Comparison of ENCODE assay signal across 14 cellular contexts in the genomic region with DNA sequence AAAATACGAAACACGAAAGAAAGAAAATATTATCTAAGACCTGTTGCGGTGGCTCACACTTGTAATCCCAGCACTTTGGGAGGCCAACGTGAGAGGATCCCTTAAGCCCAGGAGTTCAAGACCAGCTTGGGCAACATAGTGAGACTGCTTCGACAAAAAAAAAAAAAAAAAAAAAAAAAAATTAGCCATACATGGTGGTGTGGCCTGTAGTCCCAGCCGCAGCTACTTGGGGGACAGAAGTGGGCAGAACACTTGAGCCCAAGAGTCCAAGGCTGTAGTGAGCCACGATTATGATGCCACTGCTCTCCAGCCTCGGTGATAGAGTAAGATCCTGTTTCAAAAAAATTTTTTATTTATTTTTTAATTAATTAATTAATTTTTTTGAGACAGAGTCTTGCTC. TPM values are rescaled to one million over a fixed set of nuclear protein-coding genes. Genes with fewer than 3 reads are reported as not detected.
DNase-seq lines count a peak whose midpoint lies in the region; ATAC-seq, FAIRE-seq and TF ChIP-seq lines count a peak whose summit lies in the region.
"Had no signal": no experiment of that assay in that cellular context is flagged by ENCODE, and none has a peak within 500 bp of the region (broad histone marks: within the 10 kb centered on the region; RNA-seq: fewer than 3 reads in every experiment).

No MANE protein-coding gene starts in this region.

- H3K27me3 ChIP-seq in OCI-LY1 (ENCODE audit: insufficient read depth, low read length) (no peaks in the 10 kb centered on the region), K562 (ENCODE audit: control insufficient read depth in 2 of 2, insufficient read depth in 2 of 2, low read length in 2 of 2) (no peaks in the 10 kb centered on the region)
- H3K27me3 ChIP-seq: cardiac muscle cell, tibial artery had no signal

- peaks cover 3% of the 10 kb centered on the region for H3K27me3 Mint-ChIP-seq in activated naive CD4-positive, alpha-beta T cell treated with anti-CD3 and anti-CD28 coated beads for 36 hours (ENCODE audit: low read depth)

- FAIRE-seq in K562 (lab: Jason Lieb, UNC) = no peak
- FAIRE-seq: endothelial cell of umbilical vein had no signal

- peaks cover 20% of the 10 kb centered on the region for H3K36me3 ChIP-seq in OCI-LY1 (ENCODE audit: insufficient read depth, low read length)
- H3K36me3 ChIP-seq in K562 (ENCODE audit: control insufficient read depth, insufficient read depth, low read length) = peaks cover 29% of the 10 kb centered on the region

- H3K4me2 ChIP-seq in OCI-LY1 (ENCODE audit: low read length) (no peak overlapping the region), K562 (ENCODE audit: insufficient read depth, low read length) (no peak overlapping the region)

- peaks cover 8% of the 10 kb centered on the region; the same call in 1 of the 2 replicates for H3K79me2 ChIP-seq in OCI-LY1 (ENCODE audit: insufficient read depth, low read length)
- H3K79me2 ChIP-seq in K562 (ENCODE audit: control insufficient read depth, insufficient read depth, low read length) = peaks cover 36% of the 10 kb centered on the region

- H3K9me3 Mint-ChIP-seq in activated naive CD4-positive, alpha-beta T cell treated with anti-CD3 and anti-CD28 coated beads for 36 hours = no peaks in the 10 kb centered on the region
- H3K9me3 Mint-ChIP-seq in stimulated activated effector memory CD8-positive, alpha-beta T cell treated with anti-CD3 and anti-CD28 coated beads, Interleukin-12 subunit alpha, Interleukin-12 subunit beta, amount 100 ng/mL, for 72 hours = no peaks in the 10 kb centered on the region

- 84% methylated on average over 7 of the region's 8 CpGs for WGBS in K562 (ENCODE audit: insufficient coverage, low coverage, missing lambda C conversion rate)

- POLR2A ChIA-PET in K562 (lab: Yijun Ruan, JAX) = interaction anchor here (0.5 to 2.8 kb wide), 8 partner anchors 9 to 352 kb away, joined by 3 to 16 read pairs (median 4); a partner anchor contains a TSS

- CTCF ChIA-PET in activated naive CD4-positive, alpha-beta T cell treated with anti-CD3 and anti-CD28 coated beads for 36 hours (lab: Charles Lee) = interaction anchor here (0.5 to 3.7 kb wide), 15 partner anchors 10 to 316 kb away, joined by 3 to 58 read pairs (median 6); a partner anchor contains a TSS
- CTCF ChIA-PET in K562 (lab: Yijun Ruan, JAX; ENCODE audit: low intra/inter-chr PET ratio) = interaction anchor here (1.1 to 1.8 kb wide), 4 partner anchors 166 to 480 kb away, joined by 3 to 19 read pairs (median 6); no protein-coding TSS in a partner anchor

- no peak for TF ChIP-seq EP300 in K562 (IDR thresholded peaks at IDR 0.05; ENCODE audit: low read length)

- in situ Hi-C loops in K562 (cut with MboI) = loop anchor here (5.0 to 10.0 kb wide), 3 partner anchors 190 to 483 kb away; a partner anchor contains a TSS

- peak overlapping the region; percentile 71 for H3K27ac Mint-ChIP-seq in activated naive CD4-positive, alpha-beta T cell treated with anti-CD3 and anti-CD28 coated beads for 36 hours
- peak overlapping the region; percentile 80 for H3K27ac Mint-ChIP-seq in stimulated activated effector memory CD8-positive, alpha-beta T cell treated with anti-CD3 and anti-CD28 coated beads, Interleukin-12 subunit alpha, Interleukin-12 subunit beta, amount 100 ng/mL, for 72 hours

- H3K36me3 Mint-ChIP-seq in activated naive CD4-positive, alpha-beta T cell treated with anti-CD3 and anti-CD28 coated beads for 36 hours (ENCODE audit: low read depth) = peaks cover 21% of the 10 kb centered on the region
- H3K36me3 Mint-ChIP-seq in stimulated activated effector memory CD8-positive, alpha-beta T cell treated with anti-CD3 and anti-CD28 coated beads, Interleukin-12 subunit alpha, Interleukin-12 subunit beta, amount 100 ng/mL, for 72 hours = peaks cover 34% of the 10 kb centered on the region

- H3K9me3 ChIP-seq in OCI-LY1 (ENCODE audit: low read length) (no peaks in the 10 kb centered on the region), K562 (replicated peaks; ENCODE audit: control insufficient read depth, insufficient read depth, low read depth, low read length) (no peaks in the 10 kb centered on the region)
- H3K9me3 ChIP-seq: tibial artery had no signal

- no peaks in the 10 kb centered on the region for H3K9me1 ChIP-seq in K562 (ENCODE audit: control insufficient read depth, insufficient read depth, low read length)

- no peaks in the 10 kb centered on the region for H4K20me1 ChIP-seq in OCI-LY1 (ENCODE audit: insufficient read depth, low read length)
- H4K20me1 ChIP-seq in K562 (replicated peaks; ENCODE audit: control insufficient read depth, insufficient read depth, low read length) = no peaks in the 10 kb centered on the region; the same call in 1 of the 2 replicates

- H3K9me2 ChIP-seq in OCI-LY1 (ENCODE audit: low read depth, low read length) = no peaks in the 10 kb centered on the region

- H2AFZ ChIP-seq in OCI-LY1 (ENCODE audit: low read length) (no peak overlapping the region), K562 (ENCODE audit: low read depth, low read length) (peak overlapping the region; percentile 89; the same call in 1 of the 2 replicates)

- H3K27ac ChIP-seq in OCI-LY1 (ENCODE audit: low read depth, low read length, poor library complexity, severe bottlenecking) (peak overlapping the region; percentile 59), K562 (ENCODE audit: extremely low read depth, low read depth, low read length) (no peak overlapping the region)
- H3K27ac ChIP-seq: cardiac muscle cell had no signal

- H3K4me3 ChIP-seq in OCI-LY1 (ENCODE audit: low read depth, low read length, poor library complexity, severe bottlenecking) (no peak overlapping the region), K562 (no peak overlapping the region)
- H3K4me3 ChIP-seq: cardiac muscle cell, tibial artery had no signal

- ATAC-seq in K562 (no peak), GM19035 (IDR thresholded peaks at IDR 0.05; ENCODE audit: unreplicated experiment) (no peak)
- no peak for ATAC-seq in stimulated activated effector memory CD8-positive, alpha-beta T cell treated with anti-CD3 and anti-CD28 coated beads, Interleukin-12 subunit alpha, Interleukin-12 subunit beta, amount 100 ng/mL, for 72 hours

- no peaks in the 10 kb centered on the region for H3F3A ChIP-seq in OCI-LY1 (ENCODE audit: insufficient read depth, low read length)

- peaks cover 46% of the 10 kb centered on the region for H3K4me1 Mint-ChIP-seq in activated naive CD4-positive, alpha-beta T cell treated with anti-CD3 and anti-CD28 coated beads for 36 hours (ENCODE audit: low read depth)
- H3K4me1 Mint-ChIP-seq in stimulated activated effector memory CD8-positive, alpha-beta T cell treated with anti-CD3 and anti-CD28 coated beads, Interleukin-12 subunit alpha, Interleukin-12 subunit beta, amount 100 ng/mL, for 72 hours = peaks cover 56% of the 10 kb centered on the region

- TF ChIP-seq RAD21 in K562 (CRISPR knock-in tag; conservative IDR thresholded peaks at IDR 0.05 in 1 of 2, IDR thresholded peaks at IDR 0.05 in 1 of 2) = no peak

- DNase-seq in activated naive CD4-positive, alpha-beta T cell treated with anti-CD3 and anti-CD28 coated beads for 36 hours = no peak
- DNase-seq in activated naive CD4-positive, alpha-beta T cell treated with anti-CD3 and anti-CD28 coated beads, Interleukin-2, amount 50 U/mL, for 16 hours = no peak
- DNase-seq in K562 (ENCODE audit: extremely low read depth in 1 of 4, low spot score in 3 of 4) (no peak), NCI-H187 treated with DMSO at 0.1 percent for 48 hours (lab: John Stamatoyannopoulos, UW) (no peak), SIG-M5 (lab: John Stamatoyannopoulos, UW) (no peak)
- DNase-seq in stimulated activated effector memory CD8-positive, alpha-beta T cell treated with anti-CD3 and anti-CD28 coated beads, Interleukin-12 subunit alpha, Interleukin-12 subunit beta, amount 100 ng/mL, for 72 hours (ENCODE audit: low spot score in 2 of 2) = no peak
- DNase-seq: activated CD4-positive, alpha-beta T cell treated with anti-CD3 and anti-CD28 coated beads for 4 hours; activated gamma-delta T cell treated with Interleukin-2 at 50 U/mL for 16 hours; NCI-H2107; tibial artery had no signal

- no peak overlapping the region for H3K4me3 Mint-ChIP-seq in activated naive CD4-positive, alpha-beta T cell treated with anti-CD3 and anti-CD28 coated beads for 36 hours
- H3K4me3 Mint-ChIP-seq in stimulated activated effector memory CD8-positive, alpha-beta T cell treated with anti-CD3 and anti-CD28 coated beads, Interleukin-12 subunit alpha, Interleukin-12 subunit beta, amount 100 ng/mL, for 72 hours = no peak overlapping the region

- no peak for TF ChIP-seq POLR2A in K562 (conservative IDR thresholded peaks at IDR 0.05)

- TF ChIP-seq CTCF in OCI-LY1 (IDR thresholded peaks at IDR 0.05; ENCODE audit: low read length) (no peak), K562 (IDR thresholded peaks at IDR 0.05 in 2 of 3, conservative IDR thresholded peaks at IDR 0.05 in 1 of 3; ENCODE audit: insufficient read depth in 2 of 3, low read depth in 1 of 3, low read length in 3 of 3) (no peak)

- no TSS peak for BruUV-seq in K562 (replicated peaks; lab: Mats Ljungman, UMichigan)

- intact Hi-C loops in activated naive CD4-positive, alpha-beta T cell treated with anti-CD3 and anti-CD28 coated beads for 36 hours (cut with micrococcal nuclease) = no loop called here
- intact Hi-C loops in K562 (cut with micrococcal nuclease) = loop anchor here (5.0 to 10.0 kb wide), 5 partner anchors 40 to 633 kb away; a partner anchor contains a TSS

- H3K4me1 ChIP-seq in OCI-LY1 (ENCODE audit: insufficient read depth, low read length, severe bottlenecking) = peaks cover 35% of the 10 kb centered on the region
- peaks cover 13 to 17% of the 10 kb centered on the region in 2 experiments; a peak in 4 of 5 replicates for H3K4me1 ChIP-seq in K562 (replicated peaks in 1 of 2; ENCODE audit: control insufficient read depth in 2 of 2, insufficient read depth in 2 of 2, low read length in 2 of 2)

- H3K9ac ChIP-seq in OCI-LY1 (ENCODE audit: low read length) (no peak overlapping the region), K562 (ENCODE audit: insufficient read depth in 1 of 2, low read depth in 2 of 2, low read length in 2 of 2) (no peak overlapping the region)

RNA-seq across cellular contexts. Expression of a gene that starts 1.5 kb away (rescaled TPM):
- total RNA-seq in activated naive CD4-positive, alpha-beta T cell treated with anti-CD3 and anti-CD28 coated beads for 36 hours = 10 to 100 TPM; 26.6 to 27.0 TPM
- total RNA-seq in K562 (2011; cell fraction: chromatin; rRNA removed; ENCODE audit: low replicate concordance) = 18.1 and 19.7 TPM in 2 replicates
- total RNA-seq in K562 (2011; cell fraction: nucleolus; rRNA removed) = 11.4 and 14.2 TPM in 2 replicates
- total RNA-seq in K562 (2011; cell fraction: nucleoplasm; rRNA removed) = 15.5 and 25.3 TPM in 2 replicates
- total RNA-seq in K562 (2014; rRNA removed) (29.0 and 32.3 TPM in 2 replicates), K562 (2014; rRNA removed; fragmentation: Illumina TruSeq; extraction: Trizol) (33.5 and 37.2 TPM in 2 replicates), K562 (2015; rRNA removed; fragmentation: Illumina TruSeq; extraction: Trizol) (37.2 and 39.8 TPM in 2 replicates), K562 (2021) (53.4 and 66.2 TPM in 2 replicates)
- polyA plus RNA-seq in K562 (2011; rRNA removed) (42.2 and 62.0 TPM in 2 replicates), K562 (2014; fragmentation: Illumina TruSeq; extraction: Trizol) (91.4 and 100 TPM in 2 replicates), K562 (2014; fragmentation: Nextera tagmentation; extraction: Ambion mirVana) (10 to 100 TPM; 22.3 to 28.6 TPM), K562 (2014; rRNA removed) (68.4 and 80.2 TPM in 2 replicates)
- 34.9 and 37.6 TPM in 2 replicates for polyA plus RNA-seq in K562 (2011; cell fraction: cytosol; rRNA removed)
- polyA plus RNA-seq in K562 (2011; cell fraction: nucleus; rRNA removed) = 16.6 and 18.3 TPM in 2 replicates
- polyA plus RNA-seq in K562 (2012) = 146 and 152 TPM in 2 replicates
- 47.3 and 54.9 TPM in 2 replicates for polyA minus RNA-seq in K562 (2011; rRNA and poly(A)+ RNA removed)
- 20.3 and 21.0 TPM in 2 replicates for polyA minus RNA-seq in K562 (2011; cell fraction: cytosol; rRNA and poly(A)+ RNA removed)
- polyA minus RNA-seq in K562 (2011; cell fraction: nucleus; rRNA and poly(A)+ RNA removed) = 7.7 and 10.7 TPM in 2 replicates

RNA-seq across cellular contexts. Expression of a gene that starts 2.9 kb away (rescaled TPM):
- 1,000 to 10,000 TPM; 2,339 to 2,449 TPM for total RNA-seq in activated naive CD4-positive, alpha-beta T cell treated with anti-CD3 and anti-CD28 coated beads for 36 hours
- 416 and 654 TPM in 2 replicates for total RNA-seq in K562 (2011; cell fraction: chromatin; rRNA removed; ENCODE audit: low replicate concordance)
- total RNA-seq in K562 (2011; cell fraction: nucleolus; rRNA removed) = 1,097 and 1,212 TPM in 2 replicates
- 1,445 and 2,827 TPM in 2 replicates for total RNA-seq in K562 (2011; cell fraction: nucleoplasm; rRNA removed)
- 2,623 and 3,670 TPM in 2 replicates for total RNA-seq in K562 (2014; rRNA removed)
- 9,218 and 10,330 TPM in 2 replicates for total RNA-seq in K562 (2014; rRNA removed; fragmentation: Illumina TruSeq; extraction: Trizol)
- total RNA-seq in K562 (2015; rRNA removed; fragmentation: Illumina TruSeq; extraction: Trizol) = 6,260 and 6,706 TPM in 2 replicates
- 2,091 and 2,307 TPM in 2 replicates for total RNA-seq in K562 (2021)
- 9,377 and 10,263 TPM in 2 replicates for polyA plus RNA-seq in K562 (2011; rRNA removed)
- 4,075 and 4,977 TPM in 2 replicates for polyA plus RNA-seq in K562 (2011; cell fraction: cytosol; rRNA removed)
- polyA plus RNA-seq in K562 (2011; cell fraction: nucleus; rRNA removed) = 2,986 and 4,801 TPM in 2 replicates
- polyA plus RNA-seq in K562 (2012) = 8,193 and 8,500 TPM in 2 replicates
- 9,201 and 9,484 TPM in 2 replicates for polyA plus RNA-seq in K562 (2014; fragmentation: Illumina TruSeq; extraction: Trizol)
- 1,000 to 10,000 TPM; 6,302 to 8,843 TPM for polyA plus RNA-seq in K562 (2014; fragmentation: Nextera tagmentation; extraction: Ambion mirVana)
- 6,001 and 6,844 TPM in 2 replicates for polyA plus RNA-seq in K562 (2014; rRNA removed)
- polyA minus RNA-seq in K562 (2011; rRNA and poly(A)+ RNA removed) = 764 and 943 TPM in 2 replicates
- polyA minus RNA-seq in K562 (2011; cell fraction: cytosol; rRNA and poly(A)+ RNA removed) = 469 and 481 TPM in 2 replicates
- polyA minus RNA-seq in K562 (2011; cell fraction: nucleus; rRNA and poly(A)+ RNA removed) = 274 and 543 TPM in 2 replicates

RNA-seq across cellular contexts. Expression of a gene that starts 10.1 kb away (rescaled TPM):
- total RNA-seq in activated naive CD4-positive, alpha-beta T cell treated with anti-CD3 and anti-CD28 coated beads for 36 hours = 100 to 1,000 TPM; 126 to 131 TPM
- total RNA-seq in K562 (2011; cell fraction: chromatin; rRNA removed; ENCODE audit: low replicate concordance) = 85.7 and 116 TPM in 2 replicates
- total RNA-seq in K562 (2011; cell fraction: nucleolus; rRNA removed) = 157 and 164 TPM in 2 replicates
- total RNA-seq in K562 (2011; cell fraction: nucleoplasm; rRNA removed) = 138 and 163 TPM in 2 replicates
- total RNA-seq in K562 (2014; rRNA removed) = 284 and 308 TPM in 2 replicates
- 151 and 152 TPM in 2 replicates for total RNA-seq in K562 (2014; rRNA removed; fragmentation: Illumina TruSeq; extraction: Trizol)
- total RNA-seq in K562 (2015; rRNA removed; fragmentation: Illumina TruSeq; extraction: Trizol) = 125 and 131 TPM in 2 replicates
- total RNA-seq in K562 (2021) = 210 and 231 TPM in 2 replicates
- polyA plus RNA-seq in K562 (2011; rRNA removed) = 214 and 229 TPM in 2 replicates
- polyA plus RNA-seq in K562 (2011; cell fraction: cytosol; rRNA removed) = 262 and 324 TPM in 2 replicates
- 188 and 255 TPM in 2 replicates for polyA plus RNA-seq in K562 (2011; cell fraction: nucleus; rRNA removed)
- 144 and 178 TPM in 2 replicates for polyA plus RNA-seq in K562 (2012)
- 108 and 134 TPM in 2 replicates for polyA plus RNA-seq in K562 (2014; fragmentation: Illumina TruSeq; extraction: Trizol)
- polyA plus RNA-seq in K562 (2014; fragmentation: Nextera tagmentation; extraction: Ambion mirVana) = 10 to 100 TPM; 24.7 to 36.7 TPM
- 263 and 286 TPM in 2 replicates for polyA plus RNA-seq in K562 (2014; rRNA removed)
- 63.0 and 69.5 TPM in 2 replicates for polyA minus RNA-seq in K562 (2011; rRNA and poly(A)+ RNA removed)
- polyA minus RNA-seq in K562 (2011; cell fraction: cytosol; rRNA and poly(A)+ RNA removed) = 53.1 and 69.1 TPM in 2 replicates
- 32.9 and 38.3 TPM in 2 replicates for polyA minus RNA-seq in K562 (2011; cell fraction: nucleus; rRNA and poly(A)+ RNA removed)

RNA-seq across cellular contexts. Expression of a gene that starts 19.9 kb away (rescaled TPM):
- total RNA-seq in activated naive CD4-positive, alpha-beta T cell treated with anti-CD3 and anti-CD28 coated beads for 36 hours = 1 to 10 TPM; 5.6 to 7.4 TPM
- total RNA-seq in K562 (2011; cell fraction: chromatin; rRNA removed; ENCODE audit: low replicate concordance) = 34.5 and 62.3 TPM in 2 replicates
- total RNA-seq in K562 (2011; cell fraction: nucleolus; rRNA removed) = 45.7 and 50.8 TPM in 2 replicates
- total RNA-seq in K562 (2011; cell fraction: nucleoplasm; rRNA removed) = 31.9 and 42.5 TPM in 2 replicates
- total RNA-seq in K562 (2014; rRNA removed) = 13.5 and 13.9 TPM in 2 replicates
- total RNA-seq in K562 (2014; rRNA removed; fragmentation: Illumina TruSeq; extraction: Trizol) = 10.7 and 11.3 TPM in 2 replicates
- 9.6 and 9.9 TPM in 2 replicates for total RNA-seq in K562 (2015; rRNA removed; fragmentation: Illumina TruSeq; extraction: Trizol)
- 11.1 and 12.7 TPM in 2 replicates for total RNA-seq in K562 (2021)
- polyA plus RNA-seq in K562 (2011; rRNA removed) = 18.6 and 23.7 TPM in 2 replicates
- polyA plus RNA-seq in K562 (2011; cell fraction: cytosol; rRNA removed) = 22.6 and 23.0 TPM in 2 replicates
- 62.9 and 71.1 TPM in 2 replicates for polyA plus RNA-seq in K562 (2011; cell fraction: nucleus; rRNA removed)
- 10.1 and 29.4 TPM in 2 replicates for polyA plus RNA-seq in K562 (2012)
- polyA plus RNA-seq in K562 (2014; fragmentation: Illumina TruSeq; extraction: Trizol) = 13.9 and 14.3 TPM in 2 replicates
- 10 to 100 TPM; 13.3 to 17.2 TPM for polyA plus RNA-seq in K562 (2014; fragmentation: Nextera tagmentation; extraction: Ambion mirVana)
- polyA plus RNA-seq in K562 (2014; rRNA removed) = 16.6 and 17.7 TPM in 2 replicates
- polyA minus RNA-seq in K562 (2011; rRNA and poly(A)+ RNA removed) = 15.3 and 15.8 TPM in 2 replicates
- polyA minus RNA-seq in K562 (2011; cell fraction: cytosol; rRNA and poly(A)+ RNA removed) = 8.3 and 8.4 TPM in 2 replicates
- 13.9 and 19.8 TPM in 2 replicates for polyA minus RNA-seq in K562 (2011; cell fraction: nucleus; rRNA and poly(A)+ RNA removed)

RNA-seq across cellular contexts. Expression of a gene that starts 24.3 kb away (rescaled TPM):
- total RNA-seq in activated naive CD4-positive, alpha-beta T cell treated with anti-CD3 and anti-CD28 coated beads for 36 hours = 10 to 100 TPM; 51.0 to 52.1 TPM
- 31.6 and 67.2 TPM in 2 replicates for total RNA-seq in K562 (2011; cell fraction: chromatin; rRNA removed; ENCODE audit: low replicate concordance)
- 106 and 118 TPM in 2 replicates for total RNA-seq in K562 (2011; cell fraction: nucleolus; rRNA removed)
- 87.4 and 103 TPM in 2 replicates for total RNA-seq in K562 (2011; cell fraction: nucleoplasm; rRNA removed)
- total RNA-seq in K562 (2014; rRNA removed) (81.1 and 88.3 TPM in 2 replicates), K562 (2014; rRNA removed; fragmentation: Illumina TruSeq; extraction: Trizol) (43.0 and 45.3 TPM in 2 replicates), K562 (2015; rRNA removed; fragmentation: Illumina TruSeq; extraction: Trizol) (62.5 and 62.7 TPM in 2 replicates), K562 (2021) (70.2 and 70.6 TPM in 2 replicates)
- polyA plus RNA-seq in K562 (2011; rRNA removed) (52.9 and 61.3 TPM in 2 replicates), K562 (2014; fragmentation: Illumina TruSeq; extraction: Trizol) (72.8 and 84.3 TPM in 2 replicates), K562 (2014; fragmentation: Nextera tagmentation; extraction: Ambion mirVana) (10 to 100 TPM in 1 of 2 experiments, 1 to 10 TPM in 1; 9.9 to 12.9 TPM), K562 (2014; rRNA removed) (69.5 and 76.1 TPM in 2 replicates)
- 98.7 and 108 TPM in 2 replicates for polyA plus RNA-seq in K562 (2011; cell fraction: cytosol; rRNA removed)
- polyA plus RNA-seq in K562 (2011; cell fraction: nucleus; rRNA removed) = 34.7 and 36.6 TPM in 2 replicates
- 65.9 and 66.7 TPM in 2 replicates for polyA plus RNA-seq in K562 (2012)
- polyA minus RNA-seq in K562 (2011; rRNA and poly(A)+ RNA removed) = 43.9 and 46.0 TPM in 2 replicates
- 37.1 and 42.1 TPM in 2 replicates for polyA minus RNA-seq in K562 (2011; cell fraction: cytosol; rRNA and poly(A)+ RNA removed)
- polyA minus RNA-seq in K562 (2011; cell fraction: nucleus; rRNA and poly(A)+ RNA removed) = 15.1 and 25.0 TPM in 2 replicates
